22 cellular contexts compared by ENCODE assay signal in genomic region chr1:221437924-221438323, GRCh38.
DNase-seq lines count a peak whose midpoint lies in the region; ATAC-seq, FAIRE-seq and TF ChIP-seq lines count a peak whose summit lies in the region.
"Had no signal": no experiment of that assay in that cellular context is flagged by ENCODE, and none has a peak within 500 bp of the region (broad histone marks: within the 10 kb centered on the region; RNA-seq: fewer than 3 reads in every experiment).

No MANE protein-coding gene starts in this region.

- no TSS peak for BruUV-seq in HCT116 (replicated peaks; lab: Mats Ljungman, UMichigan)
- no TSS peak for BruUV-seq in endothelial cell of umbilical vein (replicated peaks; lab: Mats Ljungman, UMichigan)

- H3K36me3 ChIP-seq in HCT116 (ENCODE audit: control insufficient read depth in 1 of 2, insufficient read depth in 2 of 2, low read length in 2 of 2) (no peaks in the 10 kb centered on the region), RWPE2 (ENCODE audit: low read depth) (no peaks in the 10 kb centered on the region), endothelial cell of umbilical vein (ENCODE audit: control insufficient read depth in 2 of 2, extremely low read depth in 1 of 2, insufficient read depth in 2 of 2, low read length in 2 of 2) (no peaks in the 10 kb centered on the region)
- H3K36me3 ChIP-seq in CD8-positive, alpha-beta memory T cell (ENCODE audit: insufficient read depth, low read length) = no peaks in the 10 kb centered on the region
- H3K36me3 ChIP-seq: cardiac muscle cell, upper lobe of right lung had no signal

- H3K9me3 Mint-ChIP-seq in CD8-positive, alpha-beta memory T cell = no peaks in the 10 kb centered on the region
- H3K9me3 Mint-ChIP-seq: activated naive CD4-positive, alpha-beta T cell treated with anti-CD3 and anti-CD28 coated beads for 36 hours; naive thymus-derived CD4-positive, alpha-beta T cell; T-helper 1 cell treated with Interleukin-12 subunit alpha and Interleukin-12 subunit beta and Interleukin-4 antibody, amounts not matched to agents 30 μg/mL and 1 μg/mL, for 36 hours had no signal

- CTCF ChIA-PET in HCT116 (lab: Charles Lee) (no interaction called here), endothelial cell of umbilical vein (lab: Charles Lee) (interaction anchor here (1.2 to 1.6 kb wide), 3 partner anchors 165 to 563 kb away, joined by 3 to 15 read pairs (median 5); no protein-coding TSS in a partner anchor)
- CTCF ChIA-PET in CD8-positive, alpha-beta memory T cell (lab: Charles Lee) = no interaction called here

- in situ Hi-C loops in ACHN (cut with HindIII; ENCODE audit: low pct_ligation_motif_present, low pct_unique_long_range_greater_than_20kb, low sequenced_read_pairs) = no loop called here

- no peak for FAIRE-seq in endothelial cell of umbilical vein (lab: Jason Lieb, UNC)

- no peaks in the 10 kb centered on the region for H3K36me3 Mint-ChIP-seq in CD8-positive, alpha-beta memory T cell
- H3K36me3 Mint-ChIP-seq: activated CD8-positive, alpha-beta memory T cell treated with anti-CD3 and anti-CD28 coated beads, Interleukin-2, amount 10 ng/mL, durations not matched to agents 7 days and 5 days; naive thymus-derived CD4-positive, alpha-beta T cell had no signal

- no peaks in the 10 kb centered on the region for H3K9me1 ChIP-seq in endothelial cell of umbilical vein (replicated peaks; ENCODE audit: control insufficient read depth, extremely low read depth, insufficient read depth, low read length)

- TF ChIP-seq CTCF in HCT116 (IDR thresholded peaks at IDR 0.05 in 2 of 3, conservative IDR thresholded peaks at IDR 0.05 in 1 of 3; ENCODE audit: borderline replicate concordance in 1 of 3, insufficient read depth in 1 of 3, low read depth in 2 of 3, low read length in 2 of 3) = no peak
- TF ChIP-seq CTCF in RWPE2 (IDR thresholded peaks at IDR 0.05; ENCODE audit: poor library complexity, severe bottlenecking) = no peak
- TF ChIP-seq CTCF in endothelial cell of umbilical vein (IDR thresholded peaks at IDR 0.05; ENCODE audit: extremely low read depth in 1 of 2, insufficient read depth in 1 of 2, low read depth in 1 of 2, low read length in 2 of 2) = no peak

- H3K79me2 ChIP-seq in HCT116 (ENCODE audit: insufficient read depth, low read length) (no peaks in the 10 kb centered on the region), endothelial cell of umbilical vein (ENCODE audit: control insufficient read depth, insufficient read depth, low read length) (no peaks in the 10 kb centered on the region)

- H3K27ac Mint-ChIP-seq in CD8-positive, alpha-beta memory T cell = peak overlapping the region in 1 of 8 donors; percentile 33
- H3K27ac Mint-ChIP-seq: activated CD8-positive, alpha-beta memory T cell treated with anti-CD3 and anti-CD28 coated beads, Interleukin-2, amount 10 ng/mL, durations not matched to agents 7 days and 5 days; activated naive CD4-positive, alpha-beta T cell treated with anti-CD3 and anti-CD28 coated beads for 36 hours; T-helper 1 cell treated with Interleukin-12 subunit alpha and Interleukin-12 subunit beta and Interleukin-4 antibody, amounts not matched to agents 30 μg/mL and 1 μg/mL, for 36 hours had no signal

- intact Hi-C loops in HCT116 (cut with micrococcal nuclease) (loop anchor here (2.0 to 10.0 kb wide), 2 partner anchors 533 to 627 kb away; no protein-coding TSS in a partner anchor), endothelial cell of umbilical vein (cut with micrococcal nuclease) (loop anchor here (2.0 to 5.0 kb wide), 4 partner anchors 156 to 447 kb away; no protein-coding TSS in a partner anchor)

- POLR2A ChIA-PET in HCT116 (lab: Charles Lee) (no interaction called here), endothelial cell of umbilical vein (lab: Charles Lee) (no interaction called here)
- POLR2A ChIA-PET in CD8-positive, alpha-beta memory T cell (lab: Charles Lee) = no interaction called here

- H3K9ac ChIP-seq in HCT116 (ENCODE audit: low read length) (no peak overlapping the region), endothelial cell of umbilical vein (replicated peaks; ENCODE audit: extremely low read depth, insufficient read depth, low read length) (no peak overlapping the region)

- H4K20me1 ChIP-seq in HCT116 (ENCODE audit: insufficient read depth) (no peaks in the 10 kb centered on the region), endothelial cell of umbilical vein (replicated peaks; ENCODE audit: control insufficient read depth, extremely low read depth, insufficient read depth, low read length) (no peaks in the 10 kb centered on the region)

- H3K9me3 ChIP-seq in HCT116 (ENCODE audit: control insufficient read depth in 1 of 2, insufficient read depth in 1 of 2, low read depth in 1 of 2, low read length in 2 of 2) (no peaks in the 10 kb centered on the region), RWPE2 (ENCODE audit: severe bottlenecking) (no peaks in the 10 kb centered on the region), endothelial cell of umbilical vein (replicated peaks; ENCODE audit: control insufficient read depth, insufficient read depth, low read length) (no peaks in the 10 kb centered on the region)
- H3K9me3 ChIP-seq in CD8-positive, alpha-beta memory T cell (ENCODE audit: low read length) = no peaks in the 10 kb centered on the region
- H3K9me3 ChIP-seq: upper lobe of right lung had no signal

- H3K4me1 Mint-ChIP-seq in CD8-positive, alpha-beta memory T cell = peaks cover 23 to 27% (median 25%) of the 10 kb centered on the region in 3 donors

- no peak overlapping the region for H3K4me3 ChIP-seq in HCT116 (replicated peaks in 1 of 2; ENCODE audit: low read depth in 1 of 2, low read length in 2 of 2)
- H3K4me3 ChIP-seq in RWPE2 (ENCODE audit: severe bottlenecking) = no peak overlapping the region
- no peak overlapping the region for H3K4me3 ChIP-seq in endothelial cell of umbilical vein (replicated peaks in 1 of 3; ENCODE audit: insufficient read depth in 1 of 3, low read depth in 1 of 3, low read length in 3 of 3)
- no peak overlapping the region for H3K4me3 ChIP-seq in CD8-positive, alpha-beta memory T cell (ENCODE audit: low read length)
- H3K4me3 ChIP-seq: cardiac muscle cell, upper lobe of right lung had no signal

- H3K4me2 ChIP-seq in HCT116 (ENCODE audit: low read length) (peak overlapping the region; percentile 71), endothelial cell of umbilical vein (ENCODE audit: insufficient read depth, low read length) (no peak overlapping the region)

- no peak for TF ChIP-seq RAD21 in HCT116 (IDR thresholded peaks at IDR 0.05; ENCODE audit: low read depth)

- H3K27me3 Mint-ChIP-seq in CD8-positive, alpha-beta memory T cell = peaks cover 4 to 13% of the 10 kb centered on the region in 2 donors

- TF ChIP-seq POLR2A in HCT116 (IDR thresholded peaks at IDR 0.05; ENCODE audit: borderline replicate concordance, extremely low read depth, insufficient read depth, insufficient read length) = no peak
- TF ChIP-seq POLR2A in endothelial cell of umbilical vein (IDR thresholded peaks at IDR 0.05; ENCODE audit: low read depth, low read length) = no peak

- no peaks in the 10 kb centered on the region for H3K9me2 ChIP-seq in HCT116 (ENCODE audit: insufficient read depth)

- H2AFZ ChIP-seq in HCT116 (ENCODE audit: low read depth, low read length, poor library complexity, severe bottlenecking) (peak overlapping the region; percentile 63), endothelial cell of umbilical vein (ENCODE audit: low read depth, low read length) (no peak overlapping the region)

- H3K27me3 ChIP-seq in HCT116 (ENCODE audit: insufficient read depth, low read length) = no peaks in the 10 kb centered on the region
- H3K27me3 ChIP-seq in RWPE2 (ENCODE audit: insufficient read depth, poor library complexity, severe bottlenecking) = no peaks in the 10 kb centered on the region
- H3K27me3 ChIP-seq in endothelial cell of umbilical vein (ENCODE audit: control insufficient read depth in 2 of 2, insufficient read depth in 2 of 2, low read length in 2 of 2) = no peaks in the 10 kb centered on the region
- no peaks in the 10 kb centered on the region for H3K27me3 ChIP-seq in CD8-positive, alpha-beta memory T cell (ENCODE audit: insufficient read depth, low read length, poor library complexity, severe bottlenecking)
- H3K27me3 ChIP-seq: cardiac muscle cell, upper lobe of right lung had no signal

- no peak overlapping the region for H3K4me3 Mint-ChIP-seq in CD8-positive, alpha-beta memory T cell
- H3K4me3 Mint-ChIP-seq: activated CD8-positive, alpha-beta memory T cell treated with anti-CD3 and anti-CD28 coated beads, Interleukin-2, amount 10 ng/mL, durations not matched to agents 7 days and 5 days; activated naive CD4-positive, alpha-beta T cell treated with anti-CD3 and anti-CD28 coated beads for 36 hours; naive thymus-derived CD4-positive, alpha-beta T cell; T-helper 1 cell treated with Interleukin-12 subunit alpha and Interleukin-12 subunit beta and Interleukin-4 antibody, amounts not matched to agents 30 μg/mL and 1 μg/mL, for 36 hours had no signal

- H3K4me1 ChIP-seq in HCT116 (ENCODE audit: control insufficient read depth in 1 of 2, insufficient read depth in 2 of 2, low read length in 2 of 2) (peaks cover 34 to 53% of the 10 kb centered on the region in 2 experiments), RWPE2 (ENCODE audit: insufficient read depth, poor library complexity, severe bottlenecking) (peaks cover 24% of the 10 kb centered on the region), endothelial cell of umbilical vein (ENCODE audit: control insufficient read depth, extremely low read depth, insufficient read depth, low read length) (peaks cover 31% of the 10 kb centered on the region)
- peaks cover 10% of the 10 kb centered on the region for H3K4me1 ChIP-seq in CD8-positive, alpha-beta memory T cell (ENCODE audit: insufficient read depth, low read length)

- RAD21 ChIA-PET in HCT116 (lab: Charles Lee; ENCODE audit: low non-redundant PET in 1 of 2, low total read pairs in 2 of 2, uncharacterized antibody in 2 of 2, unreplicated experiment in 2 of 2) = no interaction called here

- dilution Hi-C loops in endothelial cell of umbilical vein (cut with MboI; ENCODE audit: extremely low pct_ligation_motif_present, low sequenced_read_pairs) = no loop called here

- peak; percentile 29 for DNase-seq in HCT116 (ENCODE audit: low read depth, low spot score)
- no peak for DNase-seq in RWPE2 (ENCODE audit: low spot score)
- no peak for DNase-seq in endothelial cell of umbilical vein (ENCODE audit: low read depth, low spot score)
- DNase-seq in non-pigmented ciliary epithelial cell (ENCODE audit: low read depth) = peak; percentile 90
- no peak for DNase-seq in ACHN
- no peak for DNase-seq in HuH-7 (ENCODE audit: low spot score)
- no peak for DNase-seq in CD8-positive, alpha-beta memory T cell
- DNase-seq: activated CD4-positive, CD25-positive, alpha-beta regulatory T cell; activated CD8-positive, alpha-beta memory T cell treated with anti-CD3 and anti-CD28 coated beads, Interleukin-2, amount 10 ng/mL, durations not matched to agents 7 days and 5 days; activated naive CD4-positive, alpha-beta T cell treated with anti-CD3 and anti-CD28 coated beads for 36 hours; DMS53; foreskin melanocyte; KG1; naive thymus-derived CD4-positive, alpha-beta T cell; NCI-H1105; NCI-H2171 treated with DMSO at 0.1 percent for 48 hours; stimulated activated naive CD4-positive, alpha-beta T cell treated with Interleukin-2 at 50 U/mL for 16 hours; upper lobe of right lung had no signal

- ATAC-seq in HCT116 (no peak), RWPE2 (ENCODE audit: low read depth) (no peak), GM19455 (IDR thresholded peaks at IDR 0.05; ENCODE audit: unreplicated experiment) (no peak)
- ATAC-seq: activated CD8-positive, alpha-beta memory T cell treated with anti-CD3 and anti-CD28 coated beads, Interleukin-2, amount 10 ng/mL, durations not matched to agents 7 days and 5 days; naive thymus-derived CD4-positive, alpha-beta T cell; upper lobe of right lung had no signal

- H3K27ac ChIP-seq in HCT116 (ENCODE audit: low read depth, low read length) (no peak overlapping the region), RWPE2 (ENCODE audit: poor library complexity, severe bottlenecking) (peak overlapping the region; percentile 92), endothelial cell of umbilical vein (ENCODE audit: insufficient read depth, low read depth, low read length) (no peak overlapping the region)
- H3K27ac ChIP-seq in CD8-positive, alpha-beta memory T cell (ENCODE audit: low read depth, low read length) = no peak overlapping the region
- H3K27ac ChIP-seq: C4-2B, cardiac muscle cell, upper lobe of right lung had no signal

Comparison
In these comparisons a context has a peak if more than half of its experiments do, and no peak if none do; other contexts are left out.
1. DNase-seq: peak in HCT116 (single experiment) and non-pigmented ciliary epithelial cell (single experiment); none in RWPE2 (single experiment), endothelial cell of umbilical vein (single experiment), ACHN (single experiment), HuH-7 (single experiment) and CD8-positive, alpha-beta memory T cell (0 of 5).